Comparison of ENCODE assay signal across 16 cellular contexts in genomic region chr1:41914515-41914914, GRCh38. TPM values are rescaled to one million over a fixed set of nuclear protein-coding genes. Genes with fewer than 3 reads are reported as not detected.
A peak's percentile ranks its signal among the peaks of the same experiment; 100 is the strongest.
DNase-seq lines count a peak whose midpoint lies in the region; ATAC-seq and TF ChIP-seq lines count a peak whose summit lies in the region.
"Had no signal": no experiment of that assay in that cellular context is flagged by ENCODE, and none has a peak within 500 bp of the region (broad histone marks: within the 10 kb centered on the region; RNA-seq: fewer than 3 reads in every experiment).

No MANE protein-coding gene starts in this region.

- CTCF ChIA-PET in Panc1 (lab: Charles Lee) = no interaction called here
- CTCF ChIA-PET in HEK293T (lab: Yijun Ruan, JAX) = no interaction called here

- peak overlapping the region; percentile 85 for H3K27ac Mint-ChIP-seq in activated naive CD8-positive, alpha-beta T cell
- H3K27ac Mint-ChIP-seq in activated naive CD8-positive, alpha-beta T cell treated with anti-CD3 and anti-CD28 coated beads, Interleukin-2, amount 50 U/mL, for 24 hours = no peak overlapping the region
- peak overlapping the region; percentile 92 for H3K27ac Mint-ChIP-seq in central memory CD8-positive, alpha-beta T cell (ENCODE audit: low read depth)
- H3K27ac Mint-ChIP-seq: activated naive CD4-positive, alpha-beta T cell treated with anti-CD3 and anti-CD28 coated beads for 36 hours had no signal

- no peak overlapping the region for H3K4me3 ChIP-seq in Panc1 (ENCODE audit: low read depth in 2 of 2, low read length in 2 of 2)
- H3K4me3 ChIP-seq: heart right ventricle, right atrium auricular region had no signal

- no peak for DNase-seq in activated naive CD8-positive, alpha-beta T cell treated with anti-CD3 and anti-CD28 coated beads, Interleukin-2, amount 50 U/mL, for 24 hours
- no peak for DNase-seq in Panc1 (ENCODE audit: low read depth, low spot score)
- DNase-seq in central memory CD8-positive, alpha-beta T cell (ENCODE audit: low spot score in 2 of 2) = no peak
- DNase-seq in HEK293T (ENCODE audit: extremely low spot score) = no peak
- no peak for DNase-seq in putamen (ENCODE audit: low spot score)
- DNase-seq: activated naive CD4-positive, alpha-beta T cell treated with anti-CD3 and anti-CD28 coated beads for 36 hours; COR-L47; H7; heart right ventricle; Kasumi-1; NCI-H1105 treated with DMSO at 0.1 percent for 48 hours; NCI-H524 treated with DMSO at 0.1 percent for 48 hours had no signal

- H3K9me3 ChIP-seq in Panc1 (ENCODE audit: control insufficient read depth, insufficient read depth, low read depth, low read length) = peaks cover 19% of the 10 kb centered on the region

- peaks cover 14% of the 10 kb centered on the region for H3K4me1 ChIP-seq in Panc1 (ENCODE audit: control insufficient read depth, insufficient read depth, low read length)

- no peaks in the 10 kb centered on the region for H3K36me3 Mint-ChIP-seq in activated naive CD8-positive, alpha-beta T cell
- H3K36me3 Mint-ChIP-seq in activated naive CD8-positive, alpha-beta T cell treated with anti-CD3 and anti-CD28 coated beads, Interleukin-2, amount 50 U/mL, for 24 hours (ENCODE audit: low read depth) = no peaks in the 10 kb centered on the region
- H3K36me3 Mint-ChIP-seq in central memory CD8-positive, alpha-beta T cell (ENCODE audit: insufficient read depth) = peaks cover 2% of the 10 kb centered on the region

- no peaks in the 10 kb centered on the region for H3K27me3 Mint-ChIP-seq in activated naive CD8-positive, alpha-beta T cell
- no peaks in the 10 kb centered on the region for H3K27me3 Mint-ChIP-seq in activated naive CD8-positive, alpha-beta T cell treated with anti-CD3 and anti-CD28 coated beads, Interleukin-2, amount 50 U/mL, for 24 hours
- H3K27me3 Mint-ChIP-seq in central memory CD8-positive, alpha-beta T cell = no peaks in the 10 kb centered on the region

- peaks cover 4% of the 10 kb centered on the region for H3K9me3 Mint-ChIP-seq in activated naive CD8-positive, alpha-beta T cell (ENCODE audit: low read depth)
- peaks cover 4% of the 10 kb centered on the region for H3K9me3 Mint-ChIP-seq in activated naive CD8-positive, alpha-beta T cell treated with anti-CD3 and anti-CD28 coated beads, Interleukin-2, amount 50 U/mL, for 24 hours
- peaks cover 5% of the 10 kb centered on the region for H3K9me3 Mint-ChIP-seq in central memory CD8-positive, alpha-beta T cell
- H3K9me3 Mint-ChIP-seq: activated naive CD4-positive, alpha-beta T cell treated with anti-CD3 and anti-CD28 coated beads for 36 hours had no signal

- no peak for ATAC-seq in activated naive CD8-positive, alpha-beta T cell treated with anti-CD3 and anti-CD28 coated beads, Interleukin-2, amount 50 U/mL, for 24 hours
- ATAC-seq in Panc1 = no peak
- ATAC-seq in central memory CD8-positive, alpha-beta T cell (replicated peaks; ENCODE audit: extremely low read depth, poor library complexity, severe bottlenecking) = peak; percentile 51
- no peak for ATAC-seq in GM19324 (IDR thresholded peaks at IDR 0.05; ENCODE audit: low FRiP score, unreplicated experiment)
- ATAC-seq: heart right ventricle, Right ventricle myocardium inferior had no signal

- peak overlapping the region; percentile 33 for H3K4me3 Mint-ChIP-seq in activated naive CD8-positive, alpha-beta T cell
- no peak overlapping the region for H3K4me3 Mint-ChIP-seq in activated naive CD8-positive, alpha-beta T cell treated with anti-CD3 and anti-CD28 coated beads, Interleukin-2, amount 50 U/mL, for 24 hours
- peak overlapping the region; percentile 29 for H3K4me3 Mint-ChIP-seq in central memory CD8-positive, alpha-beta T cell
- H3K4me3 Mint-ChIP-seq: activated naive CD4-positive, alpha-beta T cell treated with anti-CD3 and anti-CD28 coated beads for 36 hours had no signal

- H3K27me3 ChIP-seq in Panc1 (ENCODE audit: control insufficient read depth, insufficient read depth, low read length) = 0 out of 2 replicates have a peak, but pooled peaks cover 4% of the 10 kb centered on the region
- H3K27me3 ChIP-seq: right atrium auricular region had no signal

- peak overlapping the region; percentile 61; the same call in 1 of the 2 replicates for H3K27ac ChIP-seq in Panc1 (ENCODE audit: low read length)
- H3K27ac ChIP-seq: right atrium auricular region had no signal

- H3K4me1 Mint-ChIP-seq in activated naive CD8-positive, alpha-beta T cell (ENCODE audit: low read depth) = peaks cover 68% of the 10 kb centered on the region
- H3K4me1 Mint-ChIP-seq in activated naive CD8-positive, alpha-beta T cell treated with anti-CD3 and anti-CD28 coated beads, Interleukin-2, amount 50 U/mL, for 24 hours = peaks cover 59% of the 10 kb centered on the region
- peaks cover 66% of the 10 kb centered on the region for H3K4me1 Mint-ChIP-seq in central memory CD8-positive, alpha-beta T cell

- intact Hi-C loops in Panc1 (cut with micrococcal nuclease; ENCODE audit: unreplicated experiment) = no loop called here

- POLR2A ChIA-PET in Panc1 (lab: Charles Lee) = no interaction called here
- POLR2A ChIA-PET in HEK293T (lab: Yijun Ruan, JAX) = no interaction called here

- in situ Hi-C loops in Panc1 (cut with HindIII; ENCODE audit: low pct_unique_long_range_greater_than_20kb, low sequenced_read_pairs) = no loop called here

- no TSS peak for BruUV-seq in Panc1 (replicated peaks; lab: Mats Ljungman, UMichigan)

- no peaks in the 10 kb centered on the region for H3K36me3 ChIP-seq in Panc1 (ENCODE audit: control insufficient read depth, insufficient read depth, low read length)
- H3K36me3 ChIP-seq: heart right ventricle, right atrium auricular region had no signal

- TF ChIP-seq CTCF in Panc1 (IDR thresholded peaks at IDR 0.05) = no peak

TF ChIP-seq in HEK293T, 16 proteins besides CTCF, POLR2A, EP300 and RAD21:
- TF ChIP-seq TARDBP (IDR thresholded peaks at IDR 0.05) = no peak
- no peak for TF ChIP-seq L3MBTL2 (conservative IDR thresholded peaks at IDR 0.05)

RNA-seq across cellular contexts. Expression of gene HIVEP3, which starts 4.2 kb away (rescaled TPM):
- total RNA-seq in Panc1 (2021; ENCODE audit: unreplicated experiment) = 6.0 TPM
- 10.1 TPM for polyA plus RNA-seq in Panc1 (2012; ENCODE audit: insufficient read length)
